Comparison of ENCODE assay signal across 8 cellular contexts in the genomic region with DNA sequence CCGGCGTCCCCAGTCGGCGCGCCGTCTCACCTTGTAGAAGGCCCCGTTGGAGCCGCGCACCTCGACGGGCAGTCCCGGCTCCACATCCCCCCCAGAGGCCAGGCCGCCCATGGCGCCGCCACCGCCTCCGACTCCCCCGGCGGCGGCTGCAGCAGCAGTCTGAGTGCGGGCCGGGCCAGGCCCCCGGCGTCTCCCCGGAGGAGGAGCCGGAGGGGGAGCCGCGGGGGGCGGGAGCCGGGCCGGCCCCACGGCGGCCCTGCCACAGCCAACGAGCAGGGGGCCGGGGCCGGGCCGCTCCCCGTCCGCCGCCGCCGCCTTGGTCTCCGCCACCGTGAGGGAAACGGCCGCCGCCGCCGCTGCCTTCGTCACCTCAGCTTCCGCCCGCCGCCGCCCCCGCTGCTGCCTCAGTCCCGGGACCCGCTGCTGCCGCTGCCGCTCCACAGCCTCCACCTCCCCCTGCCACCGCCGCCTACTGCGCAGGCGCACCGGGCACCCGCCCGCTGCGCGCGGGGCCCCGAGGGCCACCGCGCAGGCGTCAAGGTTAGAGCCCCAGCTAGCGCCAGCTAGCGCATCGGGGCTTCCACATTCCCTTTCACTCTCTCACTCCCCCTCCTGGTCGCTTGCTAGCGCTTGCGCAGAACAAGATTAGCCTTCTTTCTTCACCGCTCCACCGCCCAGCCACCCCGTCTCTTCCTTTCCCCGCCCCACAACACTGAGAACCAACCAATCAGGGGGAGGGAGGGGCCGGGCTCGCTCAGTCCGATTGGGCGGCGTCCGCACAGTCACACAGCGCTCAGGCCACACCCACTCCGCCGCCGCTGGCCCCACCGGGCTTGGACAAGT. TPM values are rescaled to one million over a fixed set of nuclear protein-coding genes. Genes with fewer than 3 reads are reported as not detected.
A peak's percentile ranks its signal among the peaks of the same experiment; 100 is the strongest.
DNase-seq lines count a peak whose midpoint lies in the region; ATAC-seq lines count a peak whose summit lies in the region.

A gene (minus strand): TSS at position 476 of the 843 bp plus-strand sequence. CDS start 365 bp downstream, at position 111.

- ATAC-seq in GM19043 (IDR thresholded peaks at IDR 0.05; ENCODE audit: low read depth, unreplicated experiment) = peak; percentile 87
- peak; percentile 81 for ATAC-seq in HG03378 (IDR thresholded peaks at IDR 0.05; ENCODE audit: unreplicated experiment)

- DNase-seq in AML-193 (lab: John Stamatoyannopoulos, UW) (peak; percentile 92), NCI-H460 (ENCODE audit: extremely low read depth, low read depth) (peak; percentile 100), cerebellar nuclear complex (lab: John Stamatoyannopoulos, UW) (peak; percentile 98), islet precursor cell (peak; percentile 100)
- DNase-seq in activated CD4-positive, CD25-positive, alpha-beta regulatory T cell treated with anti-CD3 and anti-CD28 coated beads, Interleukin-2, amount 50 U/mL, for 72 hours = peak; percentile 95
- DNase-seq in stimulated activated CD4-positive, alpha-beta T cell treated with anti-CD3 and anti-CD28 coated beads, Interleukin-12 subunit alpha, Interleukin-12 subunit beta, amount 100 ng/mL, for 48 hours (ENCODE audit: low read depth in 2 of 3, low spot score in 1 of 3) = peak; percentile 98 to 100 (median 99)

RNA-seq across cellular contexts. Expression of the gene that starts here (rescaled TPM):
- total RNA-seq in NCI-H460 (2014; rRNA removed; shearing (Covaris generic)) = 72.6 and 73.3 TPM in 2 replicates
- polyA plus RNA-seq in NCI-H460 (2014; cell fraction: nucleus; rRNA removed) = 77.5 and 90.8 TPM in 2 replicates

Comparison
In these comparisons a context has a peak if more than half of its experiments do, and no peak if none do; other contexts are left out.
1. Peak in every context shown above with its lines: DNase-seq and ATAC-seq.